ENCODE assay signal across 14 cellular contexts in genomic region chr17:36114971-36115648, GRCh38. TPM values are rescaled to one million over a fixed set of nuclear protein-coding genes. Genes with fewer than 3 reads are reported as not detected.
DNase-seq lines count a peak whose midpoint lies in the region; FAIRE-seq and TF ChIP-seq lines count a peak whose summit lies in the region.
"Not testable (repeated sequence)": the region's sequence is repeated elsewhere in the genome, so short reads cannot be mapped to it uniquely, and the experiment has no call there.
"Had no signal": no experiment of that assay in that cellular context is flagged by ENCODE, and none has a peak within 500 bp of the region (broad histone marks: within the 10 kb centered on the region; RNA-seq: fewer than 3 reads in every experiment).

No MANE protein-coding gene starts in this region.

- H3K79me2 ChIP-seq in keratinocyte (ENCODE audit: control insufficient read depth, insufficient read depth, low read length): not testable (repeated sequence)

- H3K9ac ChIP-seq in endodermal cell (ENCODE audit: extremely low read depth, low read length, poor library complexity, severe bottlenecking); keratinocyte (ENCODE audit: control insufficient read depth, extremely low read depth, insufficient read depth, low read length): not testable (repeated sequence)

- H3K4me1 ChIP-seq in endodermal cell (ENCODE audit: control insufficient read depth, insufficient read depth, low read length); keratinocyte (ENCODE audit: control insufficient read depth, extremely low read depth, insufficient read depth, low read length): not testable (repeated sequence)

- DNase-seq in ELR (ENCODE audit: low read depth): peak; percentile 12
- DNase-seq in HT1080 (ENCODE audit: low read depth): peak; percentile 93
- peak; percentile 9 for DNase-seq in RPMI7951 (ENCODE audit: low read depth)
- DNase-seq in astrocyte of the hippocampus (ENCODE audit: low read depth, low spot score): peak; percentile 79
- not testable (repeated sequence) for DNase-seq in endodermal cell; type B pancreatic cell (ENCODE audit: extremely low spot score, unreplicated experiment)
- DNase-seq in keratinocyte (ENCODE audit: low read depth, low spot score): peak; percentile 35

- not testable (repeated sequence) for H3K4me2 ChIP-seq in keratinocyte (ENCODE audit: control insufficient read depth, extremely low read depth, insufficient read depth, low read depth, low read length)

- H3K36me3 ChIP-seq in endodermal cell (ENCODE audit: control insufficient read depth, insufficient read depth, low read length); keratinocyte (ENCODE audit: control insufficient read depth in 2 of 2, extremely low read depth in 1 of 2, insufficient read depth in 2 of 2, low read length in 2 of 2): not testable (repeated sequence)

- H2AFZ ChIP-seq in keratinocyte (ENCODE audit: control insufficient read depth, low read length): not testable (repeated sequence)

- H3K27me3 ChIP-seq in endodermal cell (ENCODE audit: control insufficient read depth, insufficient read depth, low read length, poor library complexity, severe bottlenecking); keratinocyte (ENCODE audit: control insufficient read depth, extremely low read depth, insufficient read depth, low read length): not testable (repeated sequence)

- H3K27ac ChIP-seq in endodermal cell (ENCODE audit: low read depth, low read length); keratinocyte (ENCODE audit: control insufficient read depth, insufficient read depth, low read length): not testable (repeated sequence)

- not testable (repeated sequence) for H4K20me1 ChIP-seq in keratinocyte (ENCODE audit: control insufficient read depth, extremely low read depth, insufficient read depth, low read length)

- H3K9me3 Mint-ChIP-seq in endodermal cell: not testable (repeated sequence)
- peaks cover 15% of the 10 kb centered on the region for H3K9me3 Mint-ChIP-seq in type B pancreatic cell

- not testable (repeated sequence) for H3K4me3 ChIP-seq in endodermal cell (ENCODE audit: low read length); keratinocyte (ENCODE audit: control insufficient read depth in 2 of 3, extremely low read depth in 1 of 3, insufficient read depth in 2 of 3, low read depth in 1 of 3, low read length in 3 of 3)

- WGBS in endodermal cell (ENCODE audit: insufficient coverage in 1 of 2, insufficient read length in 1 of 2), 2 experiments: 84 to 87% methylated on average over 4 of the region's 5 CpGs

- not testable (repeated sequence) for H3K9me1 ChIP-seq in keratinocyte (ENCODE audit: control insufficient read depth, extremely low read depth, insufficient read depth, low read length)

- TF ChIP-seq CTCF in endodermal cell (conservative IDR thresholded peaks at IDR 0.05): peak; percentile 28
- not testable (repeated sequence) for TF ChIP-seq CTCF in keratinocyte (optimal IDR thresholded peaks at IDR 0.05 in 1 of 3, IDR thresholded peaks at IDR 0.05 in 1 of 3, conservative IDR thresholded peaks at IDR 0.05 in 1 of 3; ENCODE audit: extremely low read depth in 1 of 3, insufficient read depth in 2 of 3, low read length in 3 of 3); type B pancreatic cell (conservative IDR thresholded peaks at IDR 0.05)

- dilution Hi-C loops in keratinocyte (cut with MboI; ENCODE audit: extremely low pct_ligation_motif_present, low sequenced_read_pairs): not testable (repeated sequence)

- FAIRE-seq in keratinocyte (lab: Jason Lieb, UNC): not testable (repeated sequence)

- H3K4me3 Mint-ChIP-seq in endodermal cell, type B pancreatic cell: not testable (repeated sequence)

- H3K27ac Mint-ChIP-seq in endodermal cell: not testable (repeated sequence)
- H3K27ac Mint-ChIP-seq in type B pancreatic cell: peak overlapping the region; percentile 53

- peaks cover 10% of the 10 kb centered on the region for H3K27me3 Mint-ChIP-seq in endodermal cell (ENCODE audit: insufficient read depth)
- not testable (repeated sequence) for H3K27me3 Mint-ChIP-seq in type B pancreatic cell

- not testable (repeated sequence) for H3K9me3 ChIP-seq in endodermal cell (ENCODE audit: control insufficient read depth, low read length); keratinocyte (ENCODE audit: control insufficient read depth, low read depth, low read length)

- peaks cover 13% of the 10 kb centered on the region for H3K4me1 Mint-ChIP-seq in endodermal cell
- H3K4me1 Mint-ChIP-seq in type B pancreatic cell (ENCODE audit: unreplicated experiment): peaks cover 14% of the 10 kb centered on the region

- H3K36me3 Mint-ChIP-seq in endodermal cell (ENCODE audit: low read depth); type B pancreatic cell: not testable (repeated sequence)

RNA-seq across cellular contexts. Expression of gene CCL4, which starts 11.5 kb away (rescaled TPM):
- total RNA-seq in HT1080 (2014; rRNA removed; shearing (Covaris generic)): not detected in 2 replicates
- polyA plus RNA-seq in HT1080 (2015; cell fraction: cytosol; rRNA removed): not detected in 2 replicates
- polyA plus RNA-seq in HT1080 (2015; cell fraction: nucleus; rRNA removed): not detected in 2 replicates
- total RNA-seq in RPMI7951 (2014; rRNA removed; shearing (Covaris generic)): not detected in 2 replicates
- not detected for total RNA-seq in endodermal cell
- not detected for polyA plus RNA-seq in endodermal cell (2013, experiment 1 of 2)
- not detected for polyA plus RNA-seq in endodermal cell (2013, experiment 2 of 2)
- 0.21 TPM in 1 of 3 replicates, not detected in the others for polyA plus RNA-seq in keratinocyte
- polyA plus RNA-seq in keratinocyte (2011; ENCODE audit: low read depth): not detected
- not detected in 2 replicates for polyA plus RNA-seq in keratinocyte (2011; cell fraction: cytosol; rRNA removed)
- polyA plus RNA-seq in keratinocyte (2011; cell fraction: nucleus; rRNA removed): 0.32 TPM in 1 of 2 replicates, not detected in the other
- polyA plus RNA-seq in keratinocyte (2012; ENCODE audit: low replicate concordance): not detected in 2 replicates
- not detected in 3 replicates for polyA minus RNA-seq in keratinocyte
- polyA minus RNA-seq in keratinocyte (2011; cell fraction: cytosol; rRNA and poly(A)+ RNA removed): not detected
- polyA minus RNA-seq in keratinocyte (2011; cell fraction: nucleus; rRNA and poly(A)+ RNA removed): not detected in 2 replicates
- 0.57 TPM in 1 of 2 replicates, not detected in the other for total RNA-seq in type B pancreatic cell (ENCODE audit: low replicate concordance)
- total RNA-seq: A673, Caco-2, G401, HT-29 had no signal

RNA-seq across cellular contexts. Expression of gene CCL3, which starts 25.2 kb away (rescaled TPM):
- 0.17 TPM in 1 of 2 replicates, not detected in the other for total RNA-seq in HT1080 (2014; rRNA removed; shearing (Covaris generic))
- polyA plus RNA-seq in HT1080 (2015; cell fraction: cytosol; rRNA removed): 0.36 TPM in 1 of 2 replicates, not detected in the other
- 0.12 TPM in 1 of 2 replicates, not detected in the other for polyA plus RNA-seq in HT1080 (2015; cell fraction: nucleus; rRNA removed)
- 0.96 TPM in 1 of 2 replicates, not detected in the other for total RNA-seq in RPMI7951 (2014; rRNA removed; shearing (Covaris generic))
- total RNA-seq in endodermal cell (not detected), type B pancreatic cell (ENCODE audit: low replicate concordance) (not detected in 2 replicates)
- not detected for polyA plus RNA-seq in endodermal cell (2013, experiment 1 of 2)
- polyA plus RNA-seq in endodermal cell (2013, experiment 2 of 2): not detected
- polyA plus RNA-seq in keratinocyte: 0.48 TPM in 1 of 3 replicates, not detected in the others
- polyA plus RNA-seq in keratinocyte (2011; ENCODE audit: low read depth): not detected
- polyA plus RNA-seq in keratinocyte (2011; cell fraction: cytosol; rRNA removed): not detected in 2 replicates
- polyA plus RNA-seq in keratinocyte (2011; cell fraction: nucleus; rRNA removed): not detected in 2 replicates
- not detected in 2 replicates for polyA plus RNA-seq in keratinocyte (2012; ENCODE audit: low replicate concordance)
- not detected in 3 replicates for polyA minus RNA-seq in keratinocyte
- not detected for polyA minus RNA-seq in keratinocyte (2011; cell fraction: cytosol; rRNA and poly(A)+ RNA removed)
- not detected in 2 replicates for polyA minus RNA-seq in keratinocyte (2011; cell fraction: nucleus; rRNA and poly(A)+ RNA removed)
- total RNA-seq: A673, Caco-2, G401, HT-29 had no signal

RNA-seq across cellular contexts. Expression of gene CCL18, which starts 51.0 kb away (rescaled TPM):
- not detected in 2 replicates for total RNA-seq in HT1080 (2014; rRNA removed; shearing (Covaris generic))
- polyA plus RNA-seq in HT1080 (2015; cell fraction: cytosol; rRNA removed): not detected in 2 replicates
- not detected in 2 replicates for polyA plus RNA-seq in HT1080 (2015; cell fraction: nucleus; rRNA removed)
- total RNA-seq in RPMI7951 (2014; rRNA removed; shearing (Covaris generic)): not detected in 2 replicates
- total RNA-seq in endodermal cell (not detected), type B pancreatic cell (ENCODE audit: low replicate concordance) (0.60 TPM in 1 of 2 replicates, not detected in the other)
- not detected for polyA plus RNA-seq in endodermal cell (2013, experiment 1 of 2)
- not detected for polyA plus RNA-seq in endodermal cell (2013, experiment 2 of 2)
- not detected in 3 replicates for polyA plus RNA-seq in keratinocyte
- not detected for polyA plus RNA-seq in keratinocyte (2011; ENCODE audit: low read depth)
- polyA plus RNA-seq in keratinocyte (2011; cell fraction: cytosol; rRNA removed): not detected in 2 replicates
- not detected in 2 replicates for polyA plus RNA-seq in keratinocyte (2011; cell fraction: nucleus; rRNA removed)
- not detected in 2 replicates for polyA plus RNA-seq in keratinocyte (2012; ENCODE audit: low replicate concordance)
- not detected in 3 replicates for polyA minus RNA-seq in keratinocyte
- not detected for polyA minus RNA-seq in keratinocyte (2011; cell fraction: cytosol; rRNA and poly(A)+ RNA removed)
- not detected in 2 replicates for polyA minus RNA-seq in keratinocyte (2011; cell fraction: nucleus; rRNA and poly(A)+ RNA removed)
- total RNA-seq: A673; Caco-2; CD8-positive, alpha-beta memory T cell; G401; GM12878; HT-29 had no signal
- polyA plus RNA-seq: CD8-positive, alpha-beta memory T cell; IgD-negative memory B cell had no signal
